In the genomic region with DNA sequence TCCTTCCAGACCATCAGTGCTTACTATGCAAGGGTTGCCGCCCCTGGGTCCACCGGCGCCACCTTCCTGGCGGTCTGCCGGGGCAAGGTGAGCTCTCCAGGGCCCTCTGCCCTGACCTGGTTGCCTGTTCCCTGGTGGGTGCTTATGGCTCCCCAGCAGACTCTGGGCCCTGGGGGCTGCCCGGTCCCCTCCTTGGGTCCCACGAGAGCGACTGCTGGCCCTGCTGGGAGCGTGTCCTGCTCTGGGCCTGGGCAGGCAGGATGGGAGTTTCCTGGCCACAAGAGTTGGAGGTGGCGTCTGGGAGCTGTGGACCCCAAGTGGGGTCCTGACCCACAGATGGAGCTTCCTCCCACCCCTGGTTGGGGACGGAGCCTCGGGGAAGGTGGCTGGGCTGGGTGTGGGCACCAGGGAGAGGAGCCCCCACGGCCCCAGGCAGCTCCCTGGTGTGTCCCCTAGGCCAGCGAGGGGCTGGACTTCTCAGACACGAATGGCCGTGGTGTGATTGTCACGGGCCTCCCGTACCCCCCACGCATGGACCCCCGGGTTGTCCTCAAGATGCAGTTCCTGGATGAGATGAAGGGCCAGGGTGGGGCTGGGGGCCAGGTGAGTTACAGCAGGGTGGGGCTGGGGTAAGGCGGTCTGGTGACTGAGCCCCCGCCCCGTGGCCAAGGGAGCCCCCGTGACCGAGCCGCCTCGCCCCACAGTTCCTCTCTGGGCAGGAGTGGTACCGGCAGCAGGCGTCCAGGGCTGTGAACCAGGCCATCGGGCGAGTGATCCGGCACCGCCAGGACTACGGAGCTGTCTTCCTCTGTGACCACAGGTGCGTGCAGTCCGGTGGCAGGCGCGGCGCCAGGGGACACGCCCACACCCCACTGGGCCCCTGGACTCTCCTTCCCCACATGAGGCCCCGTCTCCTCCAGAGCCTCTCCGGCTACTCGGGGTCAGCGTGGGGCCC, we compare ENCODE assay signal across 1 cellular context.
TF ChIP-seq lines count a peak whose summit lies in the region.

No MANE protein-coding gene starts in this region.

TF ChIP-seq in H1, 55 proteins besides CTCF, POLR2A, EP300 and RAD21:
- TF ChIP-seq RFX5 (IDR thresholded peaks at IDR 0.05; ENCODE audit: borderline replicate concordance, low read depth, low read length) (no peak), SP2 (IDR thresholded peaks at IDR 0.05; ENCODE audit: low read length) (no peak), SAP30 (IDR thresholded peaks at IDR 0.05; ENCODE audit: insufficient read depth, insufficient replicate concordance, low read length) (no peak), CBX5 (IDR thresholded peaks at IDR 0.05; ENCODE audit: low read depth, low read length) (no peak), NANOG (IDR thresholded peaks at IDR 0.05; ENCODE audit: insufficient read depth, low read depth, low read length, poor library complexity, severe bottlenecking) (no peak), KDM5A (IDR thresholded peaks at IDR 0.05; ENCODE audit: low read length) (no peak), BCL11A (IDR thresholded peaks at IDR 0.05; ENCODE audit: low read depth in 2 of 2, low read length in 2 of 2) (no peak), CBX8 (IDR thresholded peaks at IDR 0.05; ENCODE audit: borderline replicate concordance, low read depth, low read length) (no peak), KDM4A (IDR thresholded peaks at IDR 0.05; ENCODE audit: low read depth, low read length, severe bottlenecking) (no peak), TCF12 (IDR thresholded peaks at IDR 0.05; ENCODE audit: low read depth, low read length) (no peak), BACH1 (IDR thresholded peaks at IDR 0.05; ENCODE audit: low read length) (no peak), HDAC2 (IDR thresholded peaks at IDR 0.05; ENCODE audit: borderline replicate concordance in 1 of 2, low read depth in 2 of 2, low read length in 2 of 2) (no peak)
- TF ChIP-seq, protein P1, sequence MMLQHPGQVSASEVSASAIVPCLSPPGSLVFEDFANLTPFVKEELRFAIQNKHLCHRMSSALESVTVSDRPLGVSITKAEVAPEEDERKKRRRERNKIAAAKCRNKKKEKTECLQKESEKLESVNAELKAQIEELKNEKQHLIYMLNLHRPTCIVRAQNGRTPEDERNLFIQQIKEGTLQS (IDR thresholded peaks at IDR 0.05; ENCODE audit: insufficient read depth, low read depth, low read length): no peak
- TF ChIP-seq, protein P2, sequence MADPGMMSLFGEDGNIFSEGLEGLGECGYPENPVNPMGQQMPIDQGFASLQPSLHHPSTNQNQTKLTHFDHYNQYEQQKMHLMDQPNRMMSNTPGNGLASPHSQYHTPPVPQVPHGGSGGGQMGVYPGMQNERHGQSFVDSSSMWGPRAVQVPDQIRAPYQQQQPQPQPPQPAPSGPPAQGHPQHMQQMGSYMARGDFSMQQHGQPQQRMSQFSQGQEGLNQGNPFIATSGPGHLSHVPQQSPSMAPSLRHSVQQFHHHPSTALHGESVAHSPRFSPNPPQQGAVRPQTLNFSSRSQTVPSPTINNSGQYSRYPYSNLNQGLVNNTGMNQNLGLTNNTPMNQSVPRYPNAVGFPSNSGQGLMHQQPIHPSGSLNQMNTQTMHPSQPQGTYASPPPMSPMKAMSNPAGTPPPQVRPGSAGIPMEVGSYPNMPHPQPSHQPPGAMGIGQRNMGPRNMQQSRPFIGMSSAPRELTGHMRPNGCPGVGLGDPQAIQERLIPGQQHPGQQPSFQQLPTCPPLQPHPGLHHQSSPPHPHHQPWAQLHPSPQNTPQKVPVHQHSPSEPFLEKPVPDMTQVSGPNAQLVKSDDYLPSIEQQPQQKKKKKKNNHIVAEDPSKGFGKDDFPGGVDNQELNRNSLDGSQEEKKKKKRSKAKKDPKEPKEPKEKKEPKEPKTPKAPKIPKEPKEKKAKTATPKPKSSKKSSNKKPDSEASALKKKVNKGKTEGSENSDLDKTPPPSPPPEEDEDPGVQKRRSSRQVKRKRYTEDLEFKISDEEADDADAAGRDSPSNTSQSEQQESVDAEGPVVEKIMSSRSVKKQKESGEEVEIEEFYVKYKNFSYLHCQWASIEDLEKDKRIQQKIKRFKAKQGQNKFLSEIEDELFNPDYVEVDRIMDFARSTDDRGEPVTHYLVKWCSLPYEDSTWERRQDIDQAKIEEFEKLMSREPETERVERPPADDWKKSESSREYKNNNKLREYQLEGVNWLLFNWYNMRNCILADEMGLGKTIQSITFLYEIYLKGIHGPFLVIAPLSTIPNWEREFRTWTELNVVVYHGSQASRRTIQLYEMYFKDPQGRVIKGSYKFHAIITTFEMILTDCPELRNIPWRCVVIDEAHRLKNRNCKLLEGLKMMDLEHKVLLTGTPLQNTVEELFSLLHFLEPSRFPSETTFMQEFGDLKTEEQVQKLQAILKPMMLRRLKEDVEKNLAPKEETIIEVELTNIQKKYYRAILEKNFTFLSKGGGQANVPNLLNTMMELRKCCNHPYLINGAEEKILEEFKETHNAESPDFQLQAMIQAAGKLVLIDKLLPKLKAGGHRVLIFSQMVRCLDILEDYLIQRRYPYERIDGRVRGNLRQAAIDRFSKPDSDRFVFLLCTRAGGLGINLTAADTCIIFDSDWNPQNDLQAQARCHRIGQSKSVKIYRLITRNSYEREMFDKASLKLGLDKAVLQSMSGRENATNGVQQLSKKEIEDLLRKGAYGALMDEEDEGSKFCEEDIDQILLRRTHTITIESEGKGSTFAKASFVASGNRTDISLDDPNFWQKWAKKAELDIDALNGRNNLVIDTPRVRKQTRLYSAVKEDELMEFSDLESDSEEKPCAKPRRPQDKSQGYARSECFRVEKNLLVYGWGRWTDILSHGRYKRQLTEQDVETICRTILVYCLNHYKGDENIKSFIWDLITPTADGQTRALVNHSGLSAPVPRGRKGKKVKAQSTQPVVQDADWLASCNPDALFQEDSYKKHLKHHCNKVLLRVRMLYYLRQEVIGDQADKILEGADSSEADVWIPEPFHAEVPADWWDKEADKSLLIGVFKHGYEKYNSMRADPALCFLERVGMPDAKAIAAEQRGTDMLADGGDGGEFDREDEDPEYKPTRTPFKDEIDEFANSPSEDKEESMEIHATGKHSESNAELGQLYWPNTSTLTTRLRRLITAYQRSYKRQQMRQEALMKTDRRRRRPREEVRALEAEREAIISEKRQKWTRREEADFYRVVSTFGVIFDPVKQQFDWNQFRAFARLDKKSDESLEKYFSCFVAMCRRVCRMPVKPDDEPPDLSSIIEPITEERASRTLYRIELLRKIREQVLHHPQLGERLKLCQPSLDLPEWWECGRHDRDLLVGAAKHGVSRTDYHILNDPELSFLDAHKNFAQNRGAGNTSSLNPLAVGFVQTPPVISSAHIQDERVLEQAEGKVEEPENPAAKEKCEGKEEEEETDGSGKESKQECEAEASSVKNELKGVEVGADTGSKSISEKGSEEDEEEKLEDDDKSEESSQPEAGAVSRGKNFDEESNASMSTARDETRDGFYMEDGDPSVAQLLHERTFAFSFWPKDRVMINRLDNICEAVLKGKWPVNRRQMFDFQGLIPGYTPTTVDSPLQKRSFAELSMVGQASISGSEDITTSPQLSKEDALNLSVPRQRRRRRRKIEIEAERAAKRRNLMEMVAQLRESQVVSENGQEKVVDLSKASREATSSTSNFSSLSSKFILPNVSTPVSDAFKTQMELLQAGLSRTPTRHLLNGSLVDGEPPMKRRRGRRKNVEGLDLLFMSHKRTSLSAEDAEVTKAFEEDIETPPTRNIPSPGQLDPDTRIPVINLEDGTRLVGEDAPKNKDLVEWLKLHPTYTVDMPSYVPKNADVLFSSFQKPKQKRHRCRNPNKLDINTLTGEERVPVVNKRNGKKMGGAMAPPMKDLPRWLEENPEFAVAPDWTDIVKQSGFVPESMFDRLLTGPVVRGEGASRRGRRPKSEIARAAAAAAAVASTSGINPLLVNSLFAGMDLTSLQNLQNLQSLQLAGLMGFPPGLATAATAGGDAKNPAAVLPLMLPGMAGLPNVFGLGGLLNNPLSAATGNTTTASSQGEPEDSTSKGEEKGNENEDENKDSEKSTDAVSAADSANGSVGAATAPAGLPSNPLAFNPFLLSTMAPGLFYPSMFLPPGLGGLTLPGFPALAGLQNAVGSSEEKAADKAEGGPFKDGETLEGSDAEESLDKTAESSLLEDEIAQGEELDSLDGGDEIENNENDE (IDR thresholded peaks at IDR 0.05; ENCODE audit: insufficient replicate concordance, low read length): no peak
- TF ChIP-seq, protein P3, sequence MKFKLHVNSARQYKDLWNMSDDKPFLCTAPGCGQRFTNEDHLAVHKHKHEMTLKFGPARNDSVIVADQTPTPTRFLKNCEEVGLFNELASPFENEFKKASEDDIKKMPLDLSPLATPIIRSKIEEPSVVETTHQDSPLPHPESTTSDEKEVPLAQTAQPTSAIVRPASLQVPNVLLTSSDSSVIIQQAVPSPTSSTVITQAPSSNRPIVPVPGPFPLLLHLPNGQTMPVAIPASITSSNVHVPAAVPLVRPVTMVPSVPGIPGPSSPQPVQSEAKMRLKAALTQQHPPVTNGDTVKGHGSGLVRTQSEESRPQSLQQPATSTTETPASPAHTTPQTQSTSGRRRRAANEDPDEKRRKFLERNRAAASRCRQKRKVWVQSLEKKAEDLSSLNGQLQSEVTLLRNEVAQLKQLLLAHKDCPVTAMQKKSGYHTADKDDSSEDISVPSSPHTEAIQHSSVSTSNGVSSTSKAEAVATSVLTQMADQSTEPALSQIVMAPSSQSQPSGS (IDR thresholded peaks at IDR 0.05; ENCODE audit: low read length): no peak
